18 cellular contexts compared by ENCODE assay signal in the genomic region with DNA sequence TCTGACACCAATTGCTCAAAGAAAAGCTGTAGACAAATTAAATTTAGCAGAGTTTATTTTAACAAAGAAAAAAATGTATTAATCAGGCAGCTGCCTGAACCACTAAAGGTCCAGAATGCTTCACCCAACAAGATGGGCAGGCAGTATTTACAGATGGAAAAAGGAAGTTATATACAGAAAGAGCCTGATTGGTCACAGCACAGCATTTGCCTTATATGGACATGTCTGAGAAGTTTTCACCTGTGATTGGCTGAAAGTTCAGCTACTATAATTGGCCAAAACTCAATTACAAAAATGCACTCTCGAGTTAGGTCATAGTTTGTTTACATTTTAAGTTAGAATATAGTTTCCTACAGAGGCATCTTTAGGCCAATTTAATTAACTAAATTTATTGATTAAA. TPM values are rescaled to one million over a fixed set of nuclear protein-coding genes. Genes with fewer than 3 reads are reported as not detected.
"Had no signal": no experiment of that assay in that cellular context is flagged by ENCODE, and none has a peak within 500 bp of the region (broad histone marks: within the 10 kb centered on the region; RNA-seq: fewer than 3 reads in every experiment).

No MANE protein-coding gene starts in this region.

- H3K4me3 Mint-ChIP-seq: activated CD8-positive, alpha-beta T cell treated with anti-CD3 and anti-CD28 coated beads, Interleukin-2, amount 10 ng/mL, durations not matched to agents 7 days and 5 days; brain; natural killer cell; stimulated activated naive CD8-positive, alpha-beta T cell treated with anti-CD3 and anti-CD28 coated beads, Interleukin-15, Interleukin-2, amounts not matched to agents 100 ng/mL and 50 ng/mL, for 24 hours had no signal

- ATAC-seq: activated CD8-positive, alpha-beta T cell treated with anti-CD3 and anti-CD28 coated beads, Interleukin-2, amount 10 ng/mL, durations not matched to agents 7 days and 5 days; activated naive CD4-positive, alpha-beta T cell treated with anti-CD3 and anti-CD28 coated beads, Interleukin-2, amount 50 U/mL, for 72 hours; heart right ventricle; left cardiac atrium; natural killer cell; pancreas; right cardiac atrium had no signal

- H3K27ac Mint-ChIP-seq: activated CD8-positive, alpha-beta T cell treated with anti-CD3 and anti-CD28 coated beads, Interleukin-2, amount 10 ng/mL, durations not matched to agents 7 days and 5 days; activated naive CD4-positive, alpha-beta T cell treated with anti-CD3 and anti-CD28 coated beads, Interleukin-2, amount 50 U/mL, for 72 hours; brain; natural killer cell; stimulated activated naive CD8-positive, alpha-beta T cell treated with anti-CD3 and anti-CD28 coated beads, Interleukin-15, Interleukin-2, amounts not matched to agents 100 ng/mL and 50 ng/mL, for 24 hours had no signal

- DNase-seq: activated CD4-positive, alpha-beta T cell treated with anti-CD3 and anti-CD28 coated beads for 1 hour; activated CD4-positive, alpha-beta T cell treated with anti-CD3 and anti-CD28 coated beads, Interleukin-2, amount 50 U/mL, for 1 hour; activated CD8-positive, alpha-beta T cell treated with anti-CD3 and anti-CD28 coated beads, Interleukin-2, amount 10 ng/mL, durations not matched to agents 7 days and 5 days; aorta; heart right ventricle; islet precursor cell; left cardiac atrium; midbrain; natural killer cell; pancreas; right cardiac atrium; stimulated activated CD4-positive, alpha-beta T cell treated with anti-CD3 and anti-CD28 coated beads, Interleukin-1b, Interleukin-23, amount 100 ng/mL, for 48 hours; substantia nigra; thyroid gland had no signal

- FAIRE-seq: pancreas had no signal

- H3K9me3 Mint-ChIP-seq: stimulated activated naive CD8-positive, alpha-beta T cell treated with anti-CD3 and anti-CD28 coated beads, Interleukin-15, Interleukin-2, amounts not matched to agents 100 ng/mL and 50 ng/mL, for 24 hours had no signal

- H3K36me3 Mint-ChIP-seq: natural killer cell had no signal

- H3K4me1 Mint-ChIP-seq: brain, natural killer cell had no signal

RNA-seq across cellular contexts. Expression of a gene that starts 15.1 kb away (rescaled TPM):
- total RNA-seq: activated CD8-positive, alpha-beta T cell treated with anti-CD3 and anti-CD28 coated beads, Interleukin-2, amount 10 ng/mL, durations not matched to agents 7 days and 5 days; activated naive CD4-positive, alpha-beta T cell treated with anti-CD3 and anti-CD28 coated beads, Interleukin-2, amount 50 U/mL, for 72 hours; natural killer cell; pulmonary artery endothelial cell had no signal

RNA-seq across cellular contexts. Expression of a gene that starts 48.1 kb away (rescaled TPM):
- total RNA-seq: activated CD8-positive, alpha-beta T cell treated with anti-CD3 and anti-CD28 coated beads, Interleukin-2, amount 10 ng/mL, durations not matched to agents 7 days and 5 days; activated naive CD4-positive, alpha-beta T cell treated with anti-CD3 and anti-CD28 coated beads, Interleukin-2, amount 50 U/mL, for 72 hours; natural killer cell had no signal
